In genomic region chr12:22034709-22035506, GRCh38 we compare ENCODE assay signal across 14 cellular contexts. TPM values are rescaled to one million over a fixed set of nuclear protein-coding genes. Genes with fewer than 3 reads are reported as not detected.
A peak's percentile ranks its signal among the peaks of the same experiment; 100 is the strongest.
DNase-seq lines count a peak whose midpoint lies in the region.
"Had no signal": no experiment of that assay in that cellular context is flagged by ENCODE, and none has a peak within 500 bp of the region (broad histone marks: within the 10 kb centered on the region; RNA-seq: fewer than 3 reads in every experiment).

No MANE protein-coding gene starts in this region.

- no peaks in the 10 kb centered on the region for H3K36me3 ChIP-seq in SK-N-MC (ENCODE audit: insufficient read depth, low read length)
- H3K36me3 ChIP-seq in neuron (ENCODE audit: insufficient read depth, low read length): no peaks in the 10 kb centered on the region
- H3K36me3 ChIP-seq: BLaER1 treated with 17β-estradiol and CSF1 and Interleukin-3, amounts not matched to agents 10 nM and 100 nM had no signal

- H3K4me1 ChIP-seq in neuron (ENCODE audit: insufficient read depth, low read length): peaks cover 5% of the 10 kb centered on the region

- 0 out of 2 replicates have a peak overlapping the region, but pooled peaks have one; percentile 15 for H3K4me3 ChIP-seq in SK-N-MC
- H3K4me3 ChIP-seq in neuron (ENCODE audit: low read length): no peak overlapping the region
- H3K4me3 ChIP-seq: BLaER1 treated with 17β-estradiol and CSF1 and Interleukin-3, amounts not matched to agents 10 nM and 100 nM had no signal

- H2AFZ ChIP-seq in neuron (ENCODE audit: low read depth, low read length): peak overlapping the region; percentile 51

- H3K27ac ChIP-seq in SK-N-MC: peak overlapping the region; percentile 43; the same call in 1 of the 2 replicates
- H3K27ac ChIP-seq: BLaER1 treated with 17β-estradiol and CSF1 and Interleukin-3, amounts not matched to agents 10 nM and 100 nM had no signal

- H3K27me3 ChIP-seq in neuron (ENCODE audit: insufficient read depth, low read length): no peaks in the 10 kb centered on the region
- H3K27me3 ChIP-seq: BLaER1 treated with 17β-estradiol and CSF1 and Interleukin-3, amounts not matched to agents 10 nM and 100 nM had no signal

- peak; percentile 20 for DNase-seq in CMK (ENCODE audit: low read depth)
- DNase-seq in SK-N-MC (ENCODE audit: low read depth, low spot score): no peak
- DNase-seq in dermis blood vessel endothelial cell: peak; percentile 12
- no peak for DNase-seq in LoVo (ENCODE audit: low spot score)
- no peak for DNase-seq in SIG-M5 (lab: John Stamatoyannopoulos, UW)
- no peak for DNase-seq in activated T-cell treated with anti-CD3 and anti-CD28 coated beads, Interleukin-2, amount 50 U/mL, for 48 hours
- DNase-seq in NCI-H2107 (lab: John Stamatoyannopoulos, UW): no peak
- DNase-seq: activated CD4-positive, alpha-beta memory T cell treated with anti-CD3 and anti-CD28 coated beads for 36 hours; GDM1; islet precursor cell; stimulated activated CD4-positive, alpha-beta T cell treated with anti-CD3 and anti-CD28 coated beads, Interleukin-2, amount 100 ng/mL, for 24 hours; T-helper 1 cell had no signal

- H3K9ac ChIP-seq in SK-N-MC (ENCODE audit: insufficient read length): no peak overlapping the region

- H3K9me3 ChIP-seq in SK-N-MC (ENCODE audit: low read depth, low read length) (no peaks in the 10 kb centered on the region), neuron (ENCODE audit: low read length) (no peaks in the 10 kb centered on the region)

RNA-seq across cellular contexts. Expression of gene CMAS, which starts 11.1 kb away (rescaled TPM):
- total RNA-seq in dermis blood vessel endothelial cell: 19.4 and 36.8 TPM in 2 replicates

Comparison
In these comparisons a context has a peak if more than half of its experiments do, and no peak if none do; other contexts are left out.
1. DNase-seq: peak in CMK (single experiment) and dermis blood vessel endothelial cell (single experiment); none in SK-N-MC (single experiment), LoVo (single experiment), SIG-M5 (single experiment), activated T-cell treated with anti-CD3 and anti-CD28 coated beads, Interleukin-2, amount 50 U/mL, for 48 hours (0 of 2) and NCI-H2107 (single experiment).